Comparison of ENCODE assay signal across 34 cellular contexts in the genomic region with DNA sequence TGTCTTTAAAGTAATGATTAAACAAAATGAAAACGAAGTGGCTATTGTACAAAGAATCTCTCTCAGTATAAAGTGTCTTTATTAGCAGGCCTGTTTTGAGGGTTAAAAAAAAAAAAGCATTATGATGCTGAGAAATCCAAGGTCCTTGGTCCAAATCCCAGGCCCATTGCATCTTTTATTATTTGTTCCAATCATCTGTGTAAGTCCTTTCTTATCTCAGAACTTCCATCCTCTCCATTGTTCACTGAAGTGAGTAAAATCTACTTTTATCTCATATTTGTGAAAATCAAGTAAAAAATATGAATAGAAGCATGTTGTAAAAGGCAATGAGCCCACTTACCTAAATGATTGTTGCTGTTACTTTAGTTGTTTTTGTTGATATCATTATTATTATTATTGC.
"Had no signal": no experiment of that assay in that cellular context is flagged by ENCODE, and none has a peak within 500 bp of the region (broad histone marks: within the 10 kb centered on the region; RNA-seq: fewer than 3 reads in every experiment).

No MANE protein-coding gene starts in this region.

- H3K9me3 ChIP-seq: MG63 had no signal

- H3K4me3 ChIP-seq: MG63 had no signal

- H3K36me3 ChIP-seq: MG63 had no signal

- H3K27ac ChIP-seq: KMS-11 had no signal

- H3K4me2 ChIP-seq: KMS-11 had no signal

- H3K27me3 ChIP-seq: MG63 had no signal

- H3K9ac ChIP-seq: KMS-11 had no signal

- DNase-seq: Karpas-422, Kasumi-1, KG1, MG63, MM.1S, MV-4-11, NCI-H1048, NCI-H1092, NCI-H1092 treated with DMSO at 0.1 percent for 48 hours, NCI-H1105, NCI-H1105 treated with DMSO at 0.1 percent for 48 hours, NCI-H1417, NCI-H1417 treated with DMSO at 0.1 percent for 48 hours, NCI-H1436, NCI-H1436 treated with DMSO at 0.1 percent for 48 hours, NCI-H146, NCI-H1694, NCI-H1694 treated with DMSO at 0.1 percent for 48 hours, NCI-H187, NCI-H187 treated with DMSO at 0.1 percent for 48 hours, NCI-H1930, NCI-H2029, NCI-H2029 treated with DMSO at 0.1 percent for 48 hours, NCI-H2081, NCI-H2081 treated with DMSO at 0.1 percent for 48 hours, NCI-H2107, NCI-H2171, NCI-H2171 treated with DMSO at 0.1 percent for 48 hours, NCI-H2227 treated with DMSO at 0.1 percent for 48 hours, NCI-H226, NCI-H345, NCI-H446, NCI-H446 treated with DMSO at 0.1 percent for 48 hours had no signal
